ENCODE assay signal across 18 cellular contexts in genomic region chr14:101404426-101405170, GRCh38.
"Had no signal": no experiment of that assay in that cellular context is flagged by ENCODE, and none has a peak within 500 bp of the region (broad histone marks: within the 10 kb centered on the region; RNA-seq: fewer than 3 reads in every experiment).

No MANE protein-coding gene starts in this region.

- H3K9me3 Mint-ChIP-seq: activated naive CD4-positive, alpha-beta T cell treated with anti-CD3 and anti-CD28 coated beads, Interleukin-2, amount 50 U/mL, for 72 hours; activated T-cell treated with anti-CD3 and anti-CD28 coated beads, Interleukin-2, amount 50 U/mL, for 24 hours; central memory CD8-positive, alpha-beta T cell had no signal

- H3K9me3 ChIP-seq: body of pancreas, gastrocnemius medialis, left ventricle myocardium inferior, suprapubic skin, upper lobe of left lung had no signal

- DNase-seq: activated CD4-positive, alpha-beta T cell treated with anti-CD3 and anti-CD28 coated beads, Interleukin-2, amount 50 U/mL, for 4 hours; activated CD4-positive, CD25-positive, alpha-beta regulatory T cell; activated effector memory CD4-positive, alpha-beta T cell treated with anti-CD3 and anti-CD28 coated beads, Interleukin-2, amount 50 U/mL, for 16 hours; activated T-cell treated with anti-CD3 and anti-CD28 coated beads, Interleukin-2, amount 50 U/mL, for 24 hours; amniotic stem cell; body of pancreas; cortex of kidney; effector CD8-positive, alpha-beta T cell; left ventricle myocardium inferior; stimulated activated CD4-positive, alpha-beta T cell treated with anti-CD3 and anti-CD28 coated beads, Interleukin-2, amount 100 ng/mL, for 48 hours; stimulated activated naive CD4-positive, alpha-beta T cell treated with Interleukin-2 at 50 U/mL for 16 hours; T-helper 17 cell; upper lobe of left lung had no signal

- H3K4me1 ChIP-seq: gastrocnemius medialis had no signal

- H3K4me1 Mint-ChIP-seq: central memory CD8-positive, alpha-beta T cell had no signal

- H3K27ac Mint-ChIP-seq: activated T-cell treated with anti-CD3 and anti-CD28 coated beads, Interleukin-2, amount 50 U/mL, for 24 hours; T-helper 17 cell had no signal

- H3K36me3 ChIP-seq: gastrocnemius medialis, left ventricle myocardium inferior, suprapubic skin, upper lobe of left lung had no signal

- H3K27me3 ChIP-seq: body of pancreas, gastrocnemius medialis, upper lobe of left lung had no signal

- ATAC-seq: activated naive CD4-positive, alpha-beta T cell treated with anti-CD3 and anti-CD28 coated beads, Interleukin-2, amount 50 U/mL, for 72 hours; body of pancreas; T-helper 17 cell had no signal

- H3K4me3 Mint-ChIP-seq: activated T-cell treated with anti-CD3 and anti-CD28 coated beads, Interleukin-2, amount 50 U/mL, for 24 hours; central memory CD8-positive, alpha-beta T cell; T-helper 17 cell had no signal

- H3K27ac ChIP-seq: body of pancreas, epithelial cell of prostate, gastrocnemius medialis, left ventricle myocardium inferior, suprapubic skin had no signal

- H3K36me3 Mint-ChIP-seq: activated naive CD4-positive, alpha-beta T cell treated with anti-CD3 and anti-CD28 coated beads, Interleukin-2, amount 50 U/mL, for 72 hours had no signal

- H3K4me3 ChIP-seq: body of pancreas, gastrocnemius medialis, left ventricle myocardium inferior, suprapubic skin, upper lobe of left lung had no signal
